22 cellular contexts compared by ENCODE assay signal in genomic region chr10:6215683-6216484, GRCh38. TPM values are rescaled to one million over a fixed set of nuclear protein-coding genes. Genes with fewer than 3 reads are reported as not detected.
DNase-seq lines count a peak whose midpoint lies in the region; ATAC-seq, FAIRE-seq and TF ChIP-seq lines count a peak whose summit lies in the region.
"Had no signal": no experiment of that assay in that cellular context is flagged by ENCODE, and none has a peak within 500 bp of the region (broad histone marks: within the 10 kb centered on the region; RNA-seq: fewer than 3 reads in every experiment).

No MANE protein-coding gene starts in this region.

- TF ChIP-seq RAD21 in GM12878 (IDR thresholded peaks at IDR 0.05; ENCODE audit: insufficient read depth, low read depth, low read length), result no peak

- no peak for TF ChIP-seq CTCF in heart left ventricle (IDR thresholded peaks at IDR 0.05)
- no peak for TF ChIP-seq CTCF in GM12878 (IDR thresholded peaks at IDR 0.05 in 2 of 3, conservative IDR thresholded peaks at IDR 0.05 in 1 of 3; ENCODE audit: control insufficient read depth in 2 of 3, extremely low read depth in 1 of 3, insufficient read depth in 1 of 3, low read depth in 3 of 3, low read length in 3 of 3)

- RAD21 ChIA-PET in GM12878 (lab: Charles Lee; ENCODE audit: unreplicated experiment), result no interaction called here

- H3K36me3 ChIP-seq in heart left ventricle (peaks cover 0 to 90% (median 71%) of the 10 kb centered on the region in 9 donors), GM12878 (ENCODE audit: control insufficient read depth in 2 of 2, insufficient read depth in 2 of 2, low read length in 1 of 2) (peaks cover 17 to 35% of the 10 kb centered on the region in 2 experiments; a peak in 3 of 4 replicates), neuronal stem cell (replicated peaks in 1 of 2; ENCODE audit: control insufficient read depth in 2 of 2, insufficient read depth in 2 of 2, low read length in 2 of 2) (peaks cover 50 to 77% of the 10 kb centered on the region in 2 donors), thymus (ENCODE audit: control insufficient read depth, insufficient read depth) (peaks cover 49% of the 10 kb centered on the region)

- H3K23ac ChIP-seq in neuronal stem cell (ENCODE audit: low read depth, low read length, poor library complexity), result no peak overlapping the region

- POLR2A ChIA-PET in GM12878 (lab: Charles Lee), result interaction anchor here (0.6 kb wide), 1 partner anchor 171 kb away, joined by 6 read pairs; no protein-coding TSS in a partner anchor

- intact Hi-C loops in left ventricle myocardium superior (cut with micrococcal nuclease), result no loop called here
- intact Hi-C loops in heart left ventricle (cut with DNase I), result no loop called here
- intact Hi-C loops in GM12878 (cut with micrococcal nuclease; ENCODE audit: unreplicated experiment), result no loop called here

- TF ChIP-seq POLR2A in heart left ventricle (IDR thresholded peaks at IDR 0.05), result no peak
- no peak for TF ChIP-seq POLR2A in GM12878 (IDR thresholded peaks at IDR 0.05; ENCODE audit: low read depth, low read length)

- H3K27ac ChIP-seq in heart left ventricle, result no peak overlapping the region
- no peak overlapping the region for H3K27ac ChIP-seq in GM12878 (ENCODE audit: control insufficient read depth, insufficient read depth)
- no peak overlapping the region for H3K27ac ChIP-seq in neuronal stem cell (replicated peaks; ENCODE audit: low read length)
- peak overlapping the region; percentile 2 for H3K27ac ChIP-seq in thymus (ENCODE audit: low read depth)
- H3K27ac ChIP-seq: GM23248 had no signal

- no TSS peak for BruUV-seq in GM12878 (replicated peaks; lab: Mats Ljungman, UMichigan)

- peaks cover 15% of the 10 kb centered on the region for H3K79me1 ChIP-seq in neuronal stem cell (ENCODE audit: low read depth, low read length)

- H3K4ac ChIP-seq in neuronal stem cell (ENCODE audit: low read length), result no peak overlapping the region

- H2AFZ ChIP-seq in GM12878 (ENCODE audit: control insufficient read depth, low read depth, low read length) (no peak overlapping the region), neuronal stem cell (ENCODE audit: low read length) (no peak overlapping the region)
- H2AFZ ChIP-seq: GM23248 had no signal

- H2BK5ac ChIP-seq in neuronal stem cell (ENCODE audit: low read length), result peak overlapping the region; percentile 56

- no peak overlapping the region for H2AK5ac ChIP-seq in neuronal stem cell (ENCODE audit: low read depth, low read length)

- FAIRE-seq in GM12878 (lab: Jason Lieb, UNC), result no peak
- FAIRE-seq: HepG2 had no signal

- no peak overlapping the region for H4K91ac ChIP-seq in neuronal stem cell (ENCODE audit: low read depth, low read length, poor library complexity)

- 87 to 93% (median 92%) methylated on average over 17 to 24 of the region's 24 CpGs for WGBS in heart left ventricle, 4 donors
- 86% methylated on average over 23 of the region's 24 CpGs for WGBS in GM12878 (ENCODE audit: insufficient coverage, insufficient replicate concordance, low lambda C conversion rate, missing lambda C conversion rate)
- no CpG with 5 or more reads among the region's 24 CpGs for WGBS in neuronal stem cell (ENCODE audit: extremely low coverage in 2 of 2, insufficient read length in 2 of 2, insufficient replicate concordance in 1 of 2), 2 donors
- WGBS in thymus, result 94% methylated on average over 24 of the region's 24 CpGs

- no peaks in the 10 kb centered on the region for H3K9me3 ChIP-seq in heart left ventricle
- H3K9me3 ChIP-seq in GM12878 (replicated peaks; ENCODE audit: control insufficient read depth, insufficient read depth, low read length), result no peaks in the 10 kb centered on the region
- peaks cover 0 to 3% of the 10 kb centered on the region in 2 donors for H3K9me3 ChIP-seq in neuronal stem cell (replicated peaks in 1 of 2; ENCODE audit: control insufficient read depth in 2 of 2, insufficient read depth in 1 of 2, low read depth in 1 of 2, low read length in 2 of 2)
- no peaks in the 10 kb centered on the region for H3K9me3 ChIP-seq in thymus (ENCODE audit: control insufficient read depth)

- H3K9ac ChIP-seq in GM12878 (ENCODE audit: control insufficient read depth, insufficient read depth, low read length), result no peak overlapping the region
- no peak overlapping the region for H3K9ac ChIP-seq in neuronal stem cell (ENCODE audit: low read depth, low read length, poor library complexity)
- H3K9ac ChIP-seq: GM23248 had no signal

- SMC1A ChIA-PET in GM12878 (lab: Charles Lee; ENCODE audit: uncharacterized antibody, unreplicated experiment), result no interaction called here

- ATAC-seq in left ventricle myocardium superior, result no peak
- ATAC-seq in heart left ventricle, result no peak
- ATAC-seq in GM12878, result peak; percentile 3; the same call in 1 of the 3 replicates
- no peak for ATAC-seq in HG03571 (IDR thresholded peaks at IDR 0.05; ENCODE audit: unreplicated experiment)
- ATAC-seq: HCT116, HepG2 had no signal

- no peaks in the 10 kb centered on the region; the same call in 1 of the 2 replicates for H4K20me1 ChIP-seq in GM12878 (ENCODE audit: control insufficient read depth, insufficient read depth)

- no peak overlapping the region for H3K4me3 ChIP-seq in heart left ventricle
- H3K4me3 ChIP-seq in GM12878, result no peak overlapping the region
- H3K4me3 ChIP-seq in neuronal stem cell (ENCODE audit: low read length in 2 of 2), result no peak overlapping the region
- no peak overlapping the region for H3K4me3 ChIP-seq in thymus (ENCODE audit: low read length)
- H3K4me3 ChIP-seq: GM23248 had no signal

- H2BK15ac ChIP-seq in neuronal stem cell (ENCODE audit: low read length), result no peak overlapping the region

- DNase-seq in left ventricle myocardium superior (peak; percentile 22), heart left ventricle (no peak), GM12878 (ENCODE audit: low read depth, low spot score) (no peak), neuronal stem cell (ENCODE audit: low spot score) (no peak), HK-2 (ENCODE audit: unreplicated experiment) (no peak)
- DNase-seq in activated CD8-positive, alpha-beta memory T cell treated with anti-CD3 and anti-CD28 coated beads for 24 hours, result no peak
- DNase-seq: ACHN; AML-193; CD4-positive, alpha-beta memory T cell; GM23248; KG1; NCI-H1417 treated with DMSO at 0.1 percent for 48 hours; NCI-H2029; NCI-H2171; NCI-H446; NCI-H69; OCI-M1; RPMI8226 had no signal

- H2BK120ac ChIP-seq in neuronal stem cell (ENCODE audit: low read depth, low read length), result no peak overlapping the region

- peaks cover 4% of the 10 kb centered on the region; the same call in 1 of the 2 replicates for H3K79me2 ChIP-seq in GM12878 (ENCODE audit: control insufficient read depth, insufficient read depth, low read length)

- no peak overlapping the region for H3K14ac ChIP-seq in neuronal stem cell (ENCODE audit: low read length)

- H3K4me2 ChIP-seq in GM12878 (ENCODE audit: control insufficient read depth, insufficient read depth) (no peak overlapping the region), neuronal stem cell (ENCODE audit: insufficient read depth, low read length, poor library complexity, severe bottlenecking) (no peak overlapping the region)

- no peak overlapping the region for H2BK12ac ChIP-seq in neuronal stem cell (ENCODE audit: low read length)

- CTCF ChIA-PET in GM12878 (lab: Yijun Ruan, JAX), result no interaction called here

- TF ChIP-seq EP300 in GM12878 (IDR thresholded peaks at IDR 0.05; ENCODE audit: borderline replicate concordance in 1 of 2, control insufficient read depth in 1 of 2, low read depth in 2 of 2, low read length in 2 of 2), result no peak

- no peak overlapping the region for H4K8ac ChIP-seq in neuronal stem cell (ENCODE audit: low read depth, low read length)

- in situ Hi-C loops in GM12878 (cut with MboI), result no loop called here

- H3K4me1 ChIP-seq in heart left ventricle, result peaks cover 0 to 17% (median 14%) of the 10 kb centered on the region in 12 donors
- no peaks in the 10 kb centered on the region for H3K4me1 ChIP-seq in GM12878 (ENCODE audit: control insufficient read depth, insufficient read depth, low read length)
- H3K4me1 ChIP-seq in neuronal stem cell (ENCODE audit: control insufficient read depth in 2 of 2, insufficient read depth in 1 of 2, low read depth in 1 of 2, low read length in 2 of 2), result peaks cover 12 to 25% of the 10 kb centered on the region in 2 donors
- no peaks in the 10 kb centered on the region for H3K4me1 ChIP-seq in thymus (ENCODE audit: control insufficient read depth, insufficient read depth, low read length)

- no peaks in the 10 kb centered on the region for H3K27me3 ChIP-seq in heart left ventricle
- no peaks in the 10 kb centered on the region for H3K27me3 ChIP-seq in GM12878 (replicated peaks in 1 of 2; ENCODE audit: control insufficient read depth in 2 of 2, insufficient read depth in 2 of 2, low read length in 1 of 2)
- H3K27me3 ChIP-seq in neuronal stem cell (ENCODE audit: control insufficient read depth in 3 of 3, insufficient read depth in 3 of 3, low read depth in 1 of 3, low read length in 3 of 3), result no peaks in the 10 kb centered on the region
- H3K27me3 ChIP-seq in thymus (ENCODE audit: control insufficient read depth, insufficient read depth), result no peaks in the 10 kb centered on the region

- H3K18ac ChIP-seq in neuronal stem cell (ENCODE audit: low read length), result no peak overlapping the region

TF ChIP-seq in GM12878, 131 proteins besides CTCF, POLR2A, EP300 and RAD21 (continues in another document):
- peak; percentile 25; the same call in 1 of the 2 replicates for TF ChIP-seq POLR2AphosphoS5 (IDR thresholded peaks at IDR 0.05; ENCODE audit: low read length)

RNA-seq across cellular contexts. Expression of gene PFKFB3, which starts 13.2 kb away (rescaled TPM):
- total RNA-seq in left ventricle myocardium superior (30.8 TPM), heart left ventricle (10 to 100 TPM in 7 of 9 donors, 1 to 10 TPM in 2; 8.4 to 53.1 (median 15.1) TPM), GM12878 (2014; rRNA removed) (13.0 and 14.7 TPM in 2 replicates), GM12878 (2014; rRNA removed; fragmentation: Illumina TruSeq; extraction: Trizol) (7.9 and 8.1 TPM in 2 replicates), GM12878 (2021) (23.5 and 26.8 TPM in 2 replicates)
- polyA plus RNA-seq in heart left ventricle (10 to 100 TPM in 1 of 2 donors, 1 to 10 TPM in 1; 6.2 to 11.9 TPM), GM12878 (2011; rRNA removed) (21.8 and 46.7 TPM in 2 replicates), GM12878 (2014; fragmentation: Illumina TruSeq; extraction: Trizol) (10.2 and 14.2 TPM in 2 replicates), GM12878 (2014; fragmentation: Nextera tagmentation; extraction: Ambion mirVana) (1 to 10 TPM; 1.6 to 2.6 TPM), GM12878 (2014; rRNA removed) (13.3 and 14.6 TPM in 2 replicates), GM12878 (2016; fragmentation: Nextera tagmentation; extraction: Ambion mirVana) (10 to 100 TPM; 18.8 to 19.4 TPM), thymus (39.3 TPM)
- 217 and 258 TPM in 2 replicates for total RNA-seq in GM12878 (2013; cell fraction: nucleolus; rRNA removed)
- 6.9 TPM for polyA plus RNA-seq in GM12878 (2011; ENCODE audit: low read depth)
- polyA plus RNA-seq in GM12878 (2011; cell fraction: cytosol; rRNA removed), result 38.7 and 47.0 TPM in 2 replicates
- polyA plus RNA-seq in GM12878 (2011; cell fraction: nucleus; rRNA removed), result 115 and 127 TPM in 2 replicates
- polyA plus RNA-seq in GM12878 (2012), result 14.6 and 20.5 TPM in 2 replicates
- 48.5 and 62.2 TPM in 2 replicates for polyA minus RNA-seq in GM12878 (2011; rRNA and poly(A)+ RNA removed)
- 12.2 and 18.8 TPM in 2 replicates for polyA minus RNA-seq in GM12878 (2011; cell fraction: cytosol; rRNA and poly(A)+ RNA removed)
- polyA minus RNA-seq in GM12878 (2011; cell fraction: nucleus; rRNA and poly(A)+ RNA removed), result 57.4 and 65.9 TPM in 2 replicates
- 11.4 TPM for polyA plus RNA-seq in neuronal stem cell (2013, experiment 1 of 2)
- 11.8 TPM for polyA plus RNA-seq in neuronal stem cell (2013, experiment 2 of 2)
